ENCODE assay signal across 18 cellular contexts in genomic region chr3:172286554-172287148, GRCh38.
A peak's percentile ranks its signal among the peaks of the same experiment; 100 is the strongest.
DNase-seq lines count a peak whose midpoint lies in the region; ATAC-seq and TF ChIP-seq lines count a peak whose summit lies in the region.
"Had no signal": no experiment of that assay in that cellular context is flagged by ENCODE, and none has a peak within 500 bp of the region (broad histone marks: within the 10 kb centered on the region; RNA-seq: fewer than 3 reads in every experiment).

No MANE protein-coding gene starts in this region.

- H3K36me3 ChIP-seq in ACC112 (ENCODE audit: insufficient read depth, low read length) (peaks cover 57% of the 10 kb centered on the region), IMR-90 (ENCODE audit: control insufficient read depth, insufficient read depth, low read length) (peaks cover 36% of the 10 kb centered on the region), testis (ENCODE audit: low read depth, missing control alignments) (no peaks in the 10 kb centered on the region), tibial artery (peaks cover 0 to 23% (median 17%) of the 10 kb centered on the region in 3 donors)

- H3K27ac Mint-ChIP-seq in endothelial cell (ENCODE audit: unreplicated experiment) (peak overlapping the region; percentile 74), natural killer cell (peak overlapping the region; percentile 85 to 90)
- H3K27ac Mint-ChIP-seq: stimulated activated naive CD8-positive, alpha-beta T cell treated with anti-CD3 and anti-CD28 coated beads, Interleukin-15, amount 100 ng/mL, for 72 hours had no signal

- no peak overlapping the region for H4K91ac ChIP-seq in IMR-90 (ENCODE audit: insufficient read depth, low read depth, low read length)

- H3K9me1 ChIP-seq in IMR-90 (ENCODE audit: insufficient read depth, low read length), result peaks cover 36% of the 10 kb centered on the region

- H3K9me3 Mint-ChIP-seq in endothelial cell (ENCODE audit: unreplicated experiment) (no peaks in the 10 kb centered on the region), natural killer cell (no peaks in the 10 kb centered on the region)
- H3K9me3 Mint-ChIP-seq: stimulated activated naive CD8-positive, alpha-beta T cell treated with anti-CD3 and anti-CD28 coated beads, Interleukin-15, amount 100 ng/mL, for 72 hours had no signal

- H3K4me3 ChIP-seq in ACC112 (ENCODE audit: low read depth, low read length) (no peak overlapping the region), IMR-90 (ENCODE audit: insufficient read depth, low read depth, low read length) (no peak overlapping the region), testis (no peak overlapping the region), tibial artery (no peak overlapping the region)

- H2BK120ac ChIP-seq in IMR-90 (ENCODE audit: low read depth, low read length), result no peak overlapping the region

- H2AFZ ChIP-seq in ACC112 (ENCODE audit: low read length, unreplicated experiment), result no peak overlapping the region
- no peak overlapping the region for H2AFZ ChIP-seq in IMR-90 (replicated peaks; ENCODE audit: low read length, poor library complexity)

- no peak overlapping the region; the same call in 1 of the 2 replicates for H3K4ac ChIP-seq in IMR-90 (ENCODE audit: low read depth, low read length)

- H3K79me1 ChIP-seq in IMR-90 (ENCODE audit: low read depth in 1 of 2, low read length in 2 of 2), result peaks cover 53 to 89% of the 10 kb centered on the region in 2 experiments

- 0 out of 2 replicates have a peak overlapping the region, but pooled peaks have one; percentile 4 for H3K14ac ChIP-seq in IMR-90 (replicated peaks; ENCODE audit: low read depth, low read length)

- dilution Hi-C loops in IMR-90 (cut with HindIII; ENCODE audit: low sequenced_read_pairs, unreplicated experiment), result no loop called here

- TF ChIP-seq CTCF in IMR-90 (conservative IDR thresholded peaks at IDR 0.05; ENCODE audit: low read depth, low read length) (no peak), endothelial cell (IDR thresholded peaks at IDR 0.05; ENCODE audit: unreplicated experiment) (no peak), natural killer cell (IDR thresholded peaks at IDR 0.05) (no peak), testis (IDR thresholded peaks at IDR 0.05) (no peak), tibial artery (IDR thresholded peaks at IDR 0.05) (no peak)

- no peak overlapping the region for H4K5ac ChIP-seq in IMR-90 (ENCODE audit: low read depth, low read length)

- H3K27ac ChIP-seq in ACC112 (ENCODE audit: low read depth, low read length), result peak overlapping the region; percentile 28; the same call in 1 of the 2 replicates
- no peak overlapping the region for H3K27ac ChIP-seq in IMR-90 (ENCODE audit: insufficient read depth, low read length)
- H3K27ac ChIP-seq in testis, result no peak overlapping the region
- no peak overlapping the region for H3K27ac ChIP-seq in tibial artery

- no peak overlapping the region for H3K56ac ChIP-seq in IMR-90 (ENCODE audit: extremely low read depth, insufficient read depth, low read length)

- no peak overlapping the region for H4K8ac ChIP-seq in IMR-90 (ENCODE audit: low read depth in 2 of 2, low read length in 2 of 2)

- no peaks in the 10 kb centered on the region for H3K9me3 ChIP-seq in IMR-90 (ENCODE audit: control insufficient read depth, insufficient read depth, low read length)
- no peaks in the 10 kb centered on the region for H3K9me3 ChIP-seq in testis
- H3K9me3 ChIP-seq in tibial artery, result no peaks in the 10 kb centered on the region

- ATAC-seq in IMR-90 (ENCODE audit: low read depth), result no peak
- ATAC-seq in natural killer cell, result no peak
- ATAC-seq: sciatic nerve; stimulated activated naive CD8-positive, alpha-beta T cell treated with anti-CD3 and anti-CD28 coated beads, Interleukin-15, amount 100 ng/mL, for 72 hours had no signal

- intact Hi-C loops in IMR-90 (cut with micrococcal nuclease) (no loop called here), natural killer cell (cut with micrococcal nuclease) (loop anchor here (5.0 kb wide), 2 partner anchors 179 to 249 kb away; partner anchors contain the start of gene FNDC3B), testis (cut with DNase I; ENCODE audit: low total_unique reads) (no loop called here), tibial artery (cut with DNase I; ENCODE audit: low total_unique reads) (no loop called here)

- H3K23ac ChIP-seq in IMR-90 (ENCODE audit: low read depth, low read length), result peak overlapping the region; percentile 10; the same call in 1 of the 2 replicates

- no TSS peak for BruUV-seq in IMR-90 (replicated peaks; lab: Mats Ljungman, UMichigan)

- DNase-seq in IMR-90 (no peak), endothelial cell (ENCODE audit: low spot score) (no peak), natural killer cell (no peak), T1000 (lab: John Stamatoyannopoulos, UW) (no peak), testis (no peak), tibial artery (no peak)
- DNase-seq in stimulated activated CD4-positive, alpha-beta T cell treated with anti-CD3 and anti-CD28 coated beads, Interleukin-2, amount 100 ng/mL, for 24 hours, result no peak
- DNase-seq: activated CD4-positive, alpha-beta T cell treated with anti-CD3 and anti-CD28 coated beads for 1 hour; activated gamma-delta T cell treated with Interleukin-2 at 50 U/mL for 16 hours; cerebellar nuclear complex; H7; KBM-7; NCI-H2107; NCI-H526 treated with DMSO at 0.1 percent for 48 hours; stimulated activated CD4-positive, alpha-beta T cell treated with anti-CD3 and anti-CD28 coated beads, Interleukin-1b, Interleukin-23, amount 100 ng/mL, for 48 hours; stimulated activated naive CD8-positive, alpha-beta T cell treated with anti-CD3 and anti-CD28 coated beads, Interleukin-15, amount 100 ng/mL, for 72 hours had no signal

- H2AK5ac ChIP-seq in IMR-90 (ENCODE audit: low read depth, low read length), result no peak overlapping the region

- H2BK20ac ChIP-seq in IMR-90 (ENCODE audit: low read depth, low read length), result no peak overlapping the region

- 0 out of 2 replicates have a peak overlapping the region, but pooled peaks have one; percentile 15 for H3K18ac ChIP-seq in IMR-90 (ENCODE audit: low read depth, low read length)

- no peaks in the 10 kb centered on the region for H3K27me3 ChIP-seq in ACC112 (ENCODE audit: insufficient read depth, low read length)
- H3K27me3 ChIP-seq in IMR-90 (ENCODE audit: control insufficient read depth, insufficient read depth, low read length), result no peaks in the 10 kb centered on the region
- no peaks in the 10 kb centered on the region for H3K27me3 ChIP-seq in testis
- H3K27me3 ChIP-seq in tibial artery, result no peaks in the 10 kb centered on the region

- H3K4me3 Mint-ChIP-seq in endothelial cell (ENCODE audit: unreplicated experiment) (peak overlapping the region; percentile 38), natural killer cell (no peak overlapping the region)
- H3K4me3 Mint-ChIP-seq: stimulated activated naive CD8-positive, alpha-beta T cell treated with anti-CD3 and anti-CD28 coated beads, Interleukin-15, amount 100 ng/mL, for 72 hours had no signal

- no peak overlapping the region for H2BK15ac ChIP-seq in IMR-90 (ENCODE audit: low read depth, low read length)

- H3K4me1 ChIP-seq in ACC112 (ENCODE audit: control insufficient read depth, insufficient read depth, low read length, unreplicated experiment) (peaks cover 22% of the 10 kb centered on the region), IMR-90 (ENCODE audit: control insufficient read depth, insufficient read depth, low read length) (peaks cover 19% of the 10 kb centered on the region), testis (peaks cover 14% of the 10 kb centered on the region), tibial artery (peaks cover 0 to 65% (median 26%) of the 10 kb centered on the region in 4 donors)

- H2BK5ac ChIP-seq in IMR-90 (ENCODE audit: low read depth, low read length, poor library complexity, severe bottlenecking), result no peak overlapping the region

- no peak overlapping the region for H3K9ac ChIP-seq in IMR-90 (ENCODE audit: low read depth, low read length)

- H3K4me2 ChIP-seq in IMR-90 (ENCODE audit: low read depth, low read length), result no peak overlapping the region

- H3K27me3 Mint-ChIP-seq in endothelial cell (ENCODE audit: unreplicated experiment) (peaks cover 9% of the 10 kb centered on the region), natural killer cell (ENCODE audit: low read depth in 2 of 2) (no peaks in the 10 kb centered on the region)
- H3K27me3 Mint-ChIP-seq: stimulated activated naive CD8-positive, alpha-beta T cell treated with anti-CD3 and anti-CD28 coated beads, Interleukin-15, amount 100 ng/mL, for 72 hours had no signal

- in situ Hi-C loops in IMR-90 (cut with MboI; ENCODE audit: low sequenced_read_pairs), result no loop called here

- H3K36me3 Mint-ChIP-seq in endothelial cell (ENCODE audit: low read depth, unreplicated experiment) (peaks cover 48% of the 10 kb centered on the region), natural killer cell (no peaks in the 10 kb centered on the region)

- POLR2A ChIA-PET in IMR-90 (lab: Charles Lee; ENCODE audit: unreplicated experiment), result no interaction called here

- H2AK9ac ChIP-seq in IMR-90 (replicated peaks; ENCODE audit: low read depth, low read length, poor library complexity), result no peak overlapping the region

- H3K4me1 Mint-ChIP-seq in endothelial cell (ENCODE audit: unreplicated experiment) (peaks cover 62% of the 10 kb centered on the region), natural killer cell (peaks cover 59 to 61% of the 10 kb centered on the region in 2 donors)

- CTCF ChIA-PET in IMR-90 (lab: Yijun Ruan, JAX), result no interaction called here

- H4K20me1 ChIP-seq in IMR-90 (ENCODE audit: insufficient read depth, low read length), result peaks cover 37% of the 10 kb centered on the region; the same call in 1 of the 2 replicates

- no CpG with 5 or more reads among the region's 3 CpGs for WGBS in IMR-90 (ENCODE audit: extremely low coverage in 2 of 2, insufficient read length in 1 of 2), 2 experiments
- WGBS in testis, 2 donors, result 71 to 89% methylated on average over 3 of the region's 3 CpGs

- TF ChIP-seq POLR2A in IMR-90 (IDR thresholded peaks at IDR 0.05; ENCODE audit: low read depth, low read length), result no peak
- no peak for TF ChIP-seq POLR2A in testis (IDR thresholded peaks at IDR 0.05)

- peaks cover 74% of the 10 kb centered on the region for H3K79me2 ChIP-seq in ACC112 (ENCODE audit: control insufficient read depth, insufficient read depth, low read length, unreplicated experiment)

- TF ChIP-seq RAD21 in IMR-90 (IDR thresholded peaks at IDR 0.05; ENCODE audit: low read length), result no peak

TF ChIP-seq in IMR-90, 13 proteins besides CTCF, POLR2A, EP300 and RAD21:
- TF ChIP-seq RFX5 (IDR thresholded peaks at IDR 0.05; ENCODE audit: low read depth, low read length) (no peak), MXI1 (IDR thresholded peaks at IDR 0.05; ENCODE audit: borderline replicate concordance, low read depth, low read length) (no peak), BHLHE40 (IDR thresholded peaks at IDR 0.05; ENCODE audit: low read depth, low read length) (no peak), FOS (IDR thresholded peaks at IDR 0.05; ENCODE audit: low read depth, low read length) (no peak), MAFK (IDR thresholded peaks at IDR 0.05; ENCODE audit: low read depth, low read length) (no peak), MAZ (IDR thresholded peaks at IDR 0.05; ENCODE audit: borderline replicate concordance, low read depth, low read length) (no peak), RCOR1 (IDR thresholded peaks at IDR 0.05; ENCODE audit: insufficient replicate concordance, low read length) (no peak)
